ENCODE assay signal across 19 cellular contexts in the genomic region with DNA sequence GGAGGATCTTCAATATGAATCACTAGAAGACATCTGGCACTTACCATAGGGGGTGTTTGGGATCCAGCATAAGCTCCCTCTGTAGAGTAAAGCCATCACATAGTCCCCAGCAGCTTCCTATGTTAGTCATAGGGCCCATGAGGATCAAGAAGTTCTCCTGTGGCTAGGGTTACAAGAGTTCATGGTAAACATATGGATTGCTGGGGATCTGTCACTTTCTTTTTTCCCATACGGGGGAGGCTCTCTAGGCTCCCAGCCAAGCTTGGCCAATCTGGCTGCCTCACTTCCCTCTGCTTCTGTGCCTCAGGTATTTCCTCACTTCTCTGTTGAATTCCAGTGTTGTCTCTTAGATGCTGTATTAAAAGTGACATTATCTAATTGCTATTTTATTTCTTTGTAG.
DNase-seq lines count a peak whose midpoint lies in the region; ATAC-seq, FAIRE-seq and TF ChIP-seq lines count a peak whose summit lies in the region.
"Had no signal": no experiment of that assay in that cellular context is flagged by ENCODE, and none has a peak within 500 bp of the region (broad histone marks: within the 10 kb centered on the region; RNA-seq: fewer than 3 reads in every experiment).

No MANE protein-coding gene starts in this region.

- H3K27ac Mint-ChIP-seq in T-helper 17 cell, result no peak overlapping the region

- no CpG with 5 or more reads among the region's 1 CpG for WGBS in right lobe of liver (ENCODE audit: insufficient coverage, low coverage, low lambda C conversion rate, missing lambda C conversion rate)
- 0% methylated on average over 1 of the region's 1 CpG for WGBS in HepG2 (ENCODE audit: low lambda C conversion rate)

- H3K27ac ChIP-seq in right lobe of liver, result no peak overlapping the region
- H3K27ac ChIP-seq in HepG2 (ENCODE audit: extremely low read length, insufficient read depth, low read length), result no peak overlapping the region
- no peak overlapping the region for H3K27ac ChIP-seq in left lung
- H3K27ac ChIP-seq: C4-2B, PC-9, SK-N-MC had no signal

- no peak for FAIRE-seq in HepG2 (lab: Jason Lieb, UNC)

- H3K27me3 ChIP-seq in right lobe of liver (no peaks in the 10 kb centered on the region), HepG2 (ENCODE audit: control insufficient read depth in 1 of 2, insufficient read depth in 2 of 2, low read length in 2 of 2) (no peaks in the 10 kb centered on the region), left lung (no peaks in the 10 kb centered on the region)
- H3K27me3 ChIP-seq: MG63 had no signal

- no peak for TF ChIP-seq RAD21 in HepG2 (CRISPR knock-in tag; IDR thresholded peaks at IDR 0.05)

- POLR2A ChIA-PET in HepG2 (lab: Yijun Ruan, JAX), result no interaction called here

- CTCF ChIA-PET in HepG2 (lab: Yijun Ruan, JAX; ENCODE audit: low intra/inter-chr PET ratio, low total read pairs), result no interaction called here

- TF ChIP-seq POLR2A in right lobe of liver (IDR thresholded peaks at IDR 0.05) (no peak), HepG2 (IDR thresholded peaks at IDR 0.05; ENCODE audit: insufficient read depth in 1 of 2, low read depth in 2 of 2, low read length in 2 of 2) (no peak)

- no peaks in the 10 kb centered on the region for H4K20me1 ChIP-seq in HepG2 (ENCODE audit: insufficient read depth, low read length)

- no peak overlapping the region for H3K4me2 ChIP-seq in HepG2 (ENCODE audit: low read depth, low read length)
- H3K4me2 ChIP-seq: PC-9 had no signal

- no peaks in the 10 kb centered on the region for H3K4me1 ChIP-seq in right lobe of liver
- H3K4me1 ChIP-seq in HepG2 (ENCODE audit: insufficient read depth, low read length), result no peaks in the 10 kb centered on the region
- no peaks in the 10 kb centered on the region for H3K4me1 ChIP-seq in left lung

- BruUV-seq in HepG2 (replicated peaks; lab: Mats Ljungman, UMichigan), result no TSS peak

- TF ChIP-seq EP300 in HepG2 (IDR thresholded peaks at IDR 0.05; ENCODE audit: low read depth in 2 of 2, low read length in 2 of 2) (no peak), HepG2 (CRISPR knock-in tag; IDR thresholded peaks at IDR 0.05; ENCODE audit: borderline replicate concordance) (no peak)

- no peaks in the 10 kb centered on the region for H3K36me3 Mint-ChIP-seq in T-helper 17 cell (ENCODE audit: low read depth)

- peak; percentile 27 to 67 (median 44) for ATAC-seq in right lobe of liver
- ATAC-seq in HepG2, result no peak
- ATAC-seq in left lung, result peak; percentile 36
- no peak for ATAC-seq in T-helper 17 cell

- H3K36me3 ChIP-seq in right lobe of liver, result no peaks in the 10 kb centered on the region
- H3K36me3 ChIP-seq in HepG2 (replicated peaks in 1 of 2; ENCODE audit: control insufficient read depth in 1 of 2, insufficient read depth in 2 of 2, low read length in 2 of 2), result no peaks in the 10 kb centered on the region
- H3K36me3 ChIP-seq in left lung, result no peaks in the 10 kb centered on the region
- H3K36me3 ChIP-seq: MG63 had no signal

- H3K9ac ChIP-seq in HepG2 (ENCODE audit: insufficient read depth, low read depth, low read length), result no peak overlapping the region

- TF ChIP-seq CTCF in right lobe of liver (IDR thresholded peaks at IDR 0.05) (no peak), HepG2 (CRISPR knock-in tag; IDR thresholded peaks at IDR 0.05) (no peak), left lung (IDR thresholded peaks at IDR 0.05) (no peak)

- intact Hi-C loops in right lobe of liver (cut with DNase I), result no loop called here
- intact Hi-C loops in HepG2 (cut with micrococcal nuclease; ENCODE audit: unreplicated experiment), result no loop called here
- intact Hi-C loops in left lung (cut with DNase I), result no loop called here

- H3K4me1 Mint-ChIP-seq in T-helper 17 cell, result no peaks in the 10 kb centered on the region

- H3K9me3 ChIP-seq in right lobe of liver, result no peaks in the 10 kb centered on the region
- peaks cover 56% of the 10 kb centered on the region for H3K9me3 ChIP-seq in HepG2 (ENCODE audit: low read length)
- peaks cover 0 to 4% of the 10 kb centered on the region in 2 donors for H3K9me3 ChIP-seq in left lung
- H3K9me3 ChIP-seq in T-helper 17 cell (ENCODE audit: control insufficient read depth, low read length, poor library complexity, severe bottlenecking), result no peaks in the 10 kb centered on the region
- H3K9me3 ChIP-seq: MG63 had no signal

- H3K4me3 ChIP-seq in right lobe of liver (no peak overlapping the region), HepG2 (replicated peaks in 1 of 3; ENCODE audit: insufficient read depth in 1 of 3, low read depth in 2 of 3, low read length in 3 of 3) (no peak overlapping the region), left lung (no peak overlapping the region)
- H3K4me3 ChIP-seq: MG63, PC-9, SK-N-MC had no signal

- no peak overlapping the region for H2AFZ ChIP-seq in HepG2 (ENCODE audit: low read length)
- H2AFZ ChIP-seq: PC-9 had no signal

- no peak overlapping the region for H3K4me3 Mint-ChIP-seq in T-helper 17 cell

- in situ Hi-C loops in HepG2 (cut with HindIII; ENCODE audit: extremely low pct_ligation_motif_present, low pct_unique_long_range_greater_than_20kb), result no loop called here

- no peaks in the 10 kb centered on the region for H3K79me2 ChIP-seq in HepG2 (ENCODE audit: insufficient read depth, low read length)

- peak in 1 of 3 donors; percentile 43 for DNase-seq in right lobe of liver
- no peak for DNase-seq in HepG2 (ENCODE audit: low spot score)
- peak; percentile 97 for DNase-seq in NCI-H524 treated with DMSO at 0.1 percent for 48 hours (lab: John Stamatoyannopoulos, UW)
- DNase-seq in left lung, result no peak
- DNase-seq in T-helper 17 cell, result no peak
- DNase-seq in NCI-H1694 treated with DMSO at 0.1 percent for 48 hours (lab: John Stamatoyannopoulos, UW), result no peak
- no peak for DNase-seq in NCI-H526 treated with DMSO at 0.1 percent for 48 hours (lab: John Stamatoyannopoulos, UW)
- DNase-seq: EL, MG63, NCI-H1417, NCI-H1930, NCI-H226, NCI-H526, PC-9, RPMI8226, SHP77 treated with DMSO at 0.1 percent for 48 hours, SW 1271 had no signal

- H3K27me3 Mint-ChIP-seq in T-helper 17 cell, result no peaks in the 10 kb centered on the region

TF ChIP-seq in HepG2, 621 proteins besides CTCF, POLR2A, EP300 and RAD21:
- TF ChIP-seq, protein P1, sequence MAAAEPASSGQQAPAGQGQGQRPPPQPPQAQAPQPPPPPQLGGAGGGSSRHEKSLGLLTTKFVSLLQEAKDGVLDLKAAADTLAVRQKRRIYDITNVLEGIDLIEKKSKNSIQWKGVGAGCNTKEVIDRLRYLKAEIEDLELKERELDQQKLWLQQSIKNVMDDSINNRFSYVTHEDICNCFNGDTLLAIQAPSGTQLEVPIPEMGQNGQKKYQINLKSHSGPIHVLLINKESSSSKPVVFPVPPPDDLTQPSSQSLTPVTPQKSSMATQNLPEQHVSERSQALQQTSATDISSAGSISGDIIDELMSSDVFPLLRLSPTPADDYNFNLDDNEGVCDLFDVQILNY (CRISPR knock-in tag; conservative IDR thresholded peaks at IDR 0.05), result no peak
- no peak for TF ChIP-seq ZNF530 (CRISPR knock-in tag; IDR thresholded peaks at IDR 0.05; ENCODE audit: low read depth)
- TF ChIP-seq, protein P2, sequence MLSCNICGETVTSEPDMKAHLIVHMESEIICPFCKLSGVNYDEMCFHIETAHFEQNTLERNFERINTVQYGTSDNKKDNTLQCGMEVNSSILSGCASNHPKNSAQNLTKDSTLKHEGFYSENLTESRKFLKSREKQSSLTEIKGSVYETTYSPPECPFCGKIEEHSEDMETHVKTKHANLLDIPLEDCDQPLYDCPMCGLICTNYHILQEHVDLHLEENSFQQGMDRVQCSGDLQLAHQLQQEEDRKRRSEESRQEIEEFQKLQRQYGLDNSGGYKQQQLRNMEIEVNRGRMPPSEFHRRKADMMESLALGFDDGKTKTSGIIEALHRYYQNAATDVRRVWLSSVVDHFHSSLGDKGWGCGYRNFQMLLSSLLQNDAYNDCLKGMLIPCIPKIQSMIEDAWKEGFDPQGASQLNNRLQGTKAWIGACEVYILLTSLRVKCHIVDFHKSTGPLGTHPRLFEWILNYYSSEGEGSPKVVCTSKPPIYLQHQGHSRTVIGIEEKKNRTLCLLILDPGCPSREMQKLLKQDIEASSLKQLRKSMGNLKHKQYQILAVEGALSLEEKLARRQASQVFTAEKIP (CRISPR knock-in tag; IDR thresholded peaks at IDR 0.05; ENCODE audit: borderline replicate concordance), result no peak
- no peak for TF ChIP-seq ZNF616 (CRISPR knock-in tag; IDR thresholded peaks at IDR 0.05; ENCODE audit: low read depth)
- TF ChIP-seq CBX2 (IDR thresholded peaks at IDR 0.05; ENCODE audit: low read depth, low read length), result no peak
- no peak for TF ChIP-seq CBX2 (CRISPR knock-in tag; IDR thresholded peaks at IDR 0.05; ENCODE audit: low read depth)
- TF ChIP-seq, protein P3, sequence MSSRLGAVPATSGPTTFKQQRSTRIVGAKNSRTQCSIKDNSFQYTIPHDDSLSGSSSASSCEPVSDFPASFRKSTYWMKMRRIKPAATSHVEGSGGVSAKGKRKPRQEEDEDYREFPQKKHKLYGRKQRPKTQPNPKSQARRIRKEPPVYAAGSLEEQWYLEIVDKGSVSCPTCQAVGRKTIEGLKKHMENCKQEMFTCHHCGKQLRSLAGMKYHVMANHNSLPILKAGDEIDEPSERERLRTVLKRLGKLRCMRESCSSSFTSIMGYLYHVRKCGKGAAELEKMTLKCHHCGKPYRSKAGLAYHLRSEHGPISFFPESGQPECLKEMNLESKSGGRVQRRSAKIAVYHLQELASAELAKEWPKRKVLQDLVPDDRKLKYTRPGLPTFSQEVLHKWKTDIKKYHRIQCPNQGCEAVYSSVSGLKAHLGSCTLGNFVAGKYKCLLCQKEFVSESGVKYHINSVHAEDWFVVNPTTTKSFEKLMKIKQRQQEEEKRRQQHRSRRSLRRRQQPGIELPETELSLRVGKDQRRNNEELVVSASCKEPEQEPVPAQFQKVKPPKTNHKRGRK (CRISPR knock-in tag; IDR thresholded peaks at IDR 0.05), result no peak
- TF ChIP-seq ZNF775 (CRISPR knock-in tag; IDR thresholded peaks at IDR 0.05; ENCODE audit: borderline replicate concordance), result no peak
- TF ChIP-seq, protein P4, sequence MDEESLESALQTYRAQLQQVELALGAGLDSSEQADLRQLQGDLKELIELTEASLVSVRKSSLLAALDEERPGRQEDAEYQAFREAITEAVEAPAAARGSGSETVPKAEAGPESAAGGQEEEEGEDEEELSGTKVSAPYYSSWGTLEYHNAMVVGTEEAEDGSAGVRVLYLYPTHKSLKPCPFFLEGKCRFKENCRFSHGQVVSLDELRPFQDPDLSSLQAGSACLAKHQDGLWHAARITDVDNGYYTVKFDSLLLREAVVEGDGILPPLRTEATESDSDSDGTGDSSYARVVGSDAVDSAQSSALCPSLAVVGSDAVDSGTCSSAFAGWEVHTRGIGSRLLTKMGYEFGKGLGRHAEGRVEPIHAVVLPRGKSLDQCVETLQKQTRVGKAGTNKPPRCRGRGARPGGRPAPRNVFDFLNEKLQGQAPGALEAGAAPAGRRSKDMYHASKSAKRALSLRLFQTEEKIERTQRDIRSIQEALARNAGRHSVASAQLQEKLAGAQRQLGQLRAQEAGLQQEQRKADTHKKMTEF (CRISPR knock-in tag; IDR thresholded peaks at IDR 0.05), result no peak
- no peak for TF ChIP-seq ZNF614 (CRISPR knock-in tag; IDR thresholded peaks at IDR 0.05; ENCODE audit: borderline replicate concordance)

Comparison
In these comparisons a context has a peak if more than half of its experiments do, and no peak if none do; other contexts are left out.
1. ATAC-seq: peak in right lobe of liver (4 of 4) and left lung (single experiment); none in HepG2 (single experiment) and T-helper 17 cell (single experiment).